1 cellular context compared by ENCODE assay signal in genomic region chr5:44638286-44638869, GRCh38.
TF ChIP-seq lines count a peak whose summit lies in the region.

No MANE protein-coding gene starts in this region.

TF ChIP-seq in H1, 55 proteins besides CTCF, POLR2A, EP300 and RAD21 (continued from another document):
- TF ChIP-seq CHD7 (IDR thresholded peaks at IDR 0.05; ENCODE audit: insufficient replicate concordance, low read length): no peak
- no peak for TF ChIP-seq KDM1A (IDR thresholded peaks at IDR 0.05; ENCODE audit: borderline replicate concordance, low read length)
- no peak for TF ChIP-seq RFX5 (IDR thresholded peaks at IDR 0.05; ENCODE audit: borderline replicate concordance, low read depth, low read length)
- TF ChIP-seq E2F6 (IDR thresholded peaks at IDR 0.05): no peak
- no peak for TF ChIP-seq MAFK (IDR thresholded peaks at IDR 0.05; ENCODE audit: low read depth, low read length)
- TF ChIP-seq TAF1 (IDR thresholded peaks at IDR 0.05; ENCODE audit: low read depth, low read length): no peak
- no peak for TF ChIP-seq RBBP5 (IDR thresholded peaks at IDR 0.05; ENCODE audit: borderline replicate concordance, low read depth, low read length)
- TF ChIP-seq USF2 (IDR thresholded peaks at IDR 0.05; ENCODE audit: low read length): no peak
- TF ChIP-seq KDM4A (IDR thresholded peaks at IDR 0.05; ENCODE audit: low read depth, low read length, severe bottlenecking): no peak
